1 cellular context compared by ENCODE assay signal in the genomic region with DNA sequence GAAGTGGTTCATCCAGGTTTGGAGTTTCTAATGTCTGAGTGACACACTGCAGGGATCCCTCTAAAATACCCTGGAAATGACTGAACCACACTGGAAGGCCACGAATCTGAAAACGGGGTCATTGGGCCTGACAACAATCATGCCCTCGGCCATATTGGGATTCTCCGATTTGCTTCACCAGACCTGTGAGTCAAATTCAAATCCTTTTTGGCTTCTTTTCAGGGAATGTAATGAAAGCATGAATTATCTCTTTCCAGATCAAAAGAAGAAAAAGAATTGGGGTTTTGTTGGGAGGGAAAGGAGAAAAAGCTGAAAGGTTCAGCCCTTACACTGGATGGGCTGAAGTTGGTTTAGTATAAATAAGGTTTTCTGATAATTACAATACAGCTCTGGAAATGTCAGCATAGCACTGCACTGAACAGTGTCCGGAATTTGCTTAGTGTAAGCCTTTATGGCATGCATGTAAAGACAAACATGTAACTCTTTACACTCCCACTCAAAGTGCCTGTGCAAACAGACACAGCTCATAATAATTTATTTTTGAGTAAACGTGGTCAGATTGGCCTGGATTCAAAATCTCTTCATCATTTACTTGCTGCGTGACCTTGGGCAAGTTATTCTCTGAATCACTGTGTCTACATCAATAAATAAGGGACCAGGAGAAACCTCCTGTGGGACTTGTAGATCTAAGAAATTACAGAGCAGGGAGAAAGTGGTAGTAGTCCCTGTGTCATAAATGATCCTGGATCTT.
TF ChIP-seq lines count a peak whose summit lies in the region.

No MANE protein-coding gene starts in this region.

TF ChIP-seq in IMR-90, 13 proteins besides CTCF, POLR2A, EP300 and RAD21:
- TF ChIP-seq RFX5 (IDR thresholded peaks at IDR 0.05; ENCODE audit: low read depth, low read length) (no peak), SMC3 (IDR thresholded peaks at IDR 0.05; ENCODE audit: low read depth, low read length) (no peak), RCOR1 (IDR thresholded peaks at IDR 0.05; ENCODE audit: insufficient replicate concordance, low read length) (no peak), MXI1 (IDR thresholded peaks at IDR 0.05; ENCODE audit: borderline replicate concordance, low read depth, low read length) (no peak), FOS (IDR thresholded peaks at IDR 0.05; ENCODE audit: low read depth, low read length) (no peak), BHLHE40 (IDR thresholded peaks at IDR 0.05; ENCODE audit: low read depth, low read length) (no peak), MAFK (IDR thresholded peaks at IDR 0.05; ENCODE audit: low read depth, low read length) (no peak), CEBPB (IDR thresholded peaks at IDR 0.05; ENCODE audit: low read depth, low read length) (no peak), MAZ (IDR thresholded peaks at IDR 0.05; ENCODE audit: borderline replicate concordance, low read depth, low read length) (no peak), CHD1 (IDR thresholded peaks at IDR 0.05; ENCODE audit: low read depth, low read length) (no peak), NFE2L2 (IDR thresholded peaks at IDR 0.05; ENCODE audit: low read depth, low read length) (no peak)
- TF ChIP-seq, protein P1, sequence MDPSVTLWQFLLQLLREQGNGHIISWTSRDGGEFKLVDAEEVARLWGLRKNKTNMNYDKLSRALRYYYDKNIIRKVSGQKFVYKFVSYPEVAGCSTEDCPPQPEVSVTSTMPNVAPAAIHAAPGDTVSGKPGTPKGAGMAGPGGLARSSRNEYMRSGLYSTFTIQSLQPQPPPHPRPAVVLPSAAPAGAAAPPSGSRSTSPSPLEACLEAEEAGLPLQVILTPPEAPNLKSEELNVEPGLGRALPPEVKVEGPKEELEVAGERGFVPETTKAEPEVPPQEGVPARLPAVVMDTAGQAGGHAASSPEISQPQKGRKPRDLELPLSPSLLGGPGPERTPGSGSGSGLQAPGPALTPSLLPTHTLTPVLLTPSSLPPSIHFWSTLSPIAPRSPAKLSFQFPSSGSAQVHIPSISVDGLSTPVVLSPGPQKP (IDR thresholded peaks at IDR 0.05; ENCODE audit: borderline replicate concordance, low read depth, low read length) = no peak
- TF ChIP-seq, protein P2, sequence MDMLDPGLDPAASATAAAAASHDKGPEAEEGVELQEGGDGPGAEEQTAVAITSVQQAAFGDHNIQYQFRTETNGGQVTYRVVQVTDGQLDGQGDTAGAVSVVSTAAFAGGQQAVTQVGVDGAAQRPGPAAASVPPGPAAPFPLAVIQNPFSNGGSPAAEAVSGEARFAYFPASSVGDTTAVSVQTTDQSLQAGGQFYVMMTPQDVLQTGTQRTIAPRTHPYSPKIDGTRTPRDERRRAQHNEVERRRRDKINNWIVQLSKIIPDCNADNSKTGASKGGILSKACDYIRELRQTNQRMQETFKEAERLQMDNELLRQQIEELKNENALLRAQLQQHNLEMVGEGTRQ (IDR thresholded peaks at IDR 0.05; ENCODE audit: low read depth, low read length) = no peak
TF ChIP-seq in IMR-90: peak in this region for 0.
